ENCODE assay signal across 1 cellular context in genomic region chrX:154093965-154094364, GRCh38.
TF ChIP-seq lines count a peak whose summit lies in the region.

No MANE protein-coding gene starts in this region.

TF ChIP-seq in H1, 55 proteins besides CTCF, POLR2A, EP300 and RAD21:
- TF ChIP-seq SP2 (IDR thresholded peaks at IDR 0.05; ENCODE audit: low read length) (no peak), TAF1 (IDR thresholded peaks at IDR 0.05; ENCODE audit: low read depth, low read length) (peak; percentile 35; the same call in 1 of the 2 replicates), ATF3 (IDR thresholded peaks at IDR 0.05; ENCODE audit: insufficient read depth, low read depth, low read length) (no peak), RFX5 (IDR thresholded peaks at IDR 0.05; ENCODE audit: borderline replicate concordance, low read depth, low read length) (no peak), SP1 (IDR thresholded peaks at IDR 0.05; ENCODE audit: low read depth, low read length) (peak; percentile 49; the same call in 1 of the 2 replicates), BACH1 (IDR thresholded peaks at IDR 0.05; ENCODE audit: low read length) (no peak), TAF7 (optimal IDR thresholded peaks at IDR 0.05; ENCODE audit: borderline replicate concordance, low read depth, low read length) (no peak), TEAD4 (IDR thresholded peaks at IDR 0.05; ENCODE audit: low read depth, low read length) (peak; percentile 83), JUND (IDR thresholded peaks at IDR 0.05; ENCODE audit: low read length) (no peak), TCF12 (IDR thresholded peaks at IDR 0.05; ENCODE audit: low read depth, low read length) (no peak), SAP30 (IDR thresholded peaks at IDR 0.05; ENCODE audit: insufficient read depth, insufficient replicate concordance, low read length) (no peak), NRF1 (IDR thresholded peaks at IDR 0.05; ENCODE audit: low read depth, low read length) (no peak)
